ENCODE assay signal across 8 cellular contexts in genomic region chr1:40257688-40258444, GRCh38. TPM values are rescaled to one million over a fixed set of nuclear protein-coding genes. Genes with fewer than 3 reads are reported as not detected.
A peak's percentile ranks its signal among the peaks of the same experiment; 100 is the strongest.
DNase-seq lines count a peak whose midpoint lies in the region; ATAC-seq, FAIRE-seq and TF ChIP-seq lines count a peak whose summit lies in the region.

Gene ZMPSTE24 (plus strand): TSS chr1:40258236. CDS start chr1:40258272, 36 bp downstream.

- peak; percentile 98 for DNase-seq in EL
- peak; percentile 82 for DNase-seq in H54 (ENCODE audit: insufficient read length, low spot score)
- DNase-seq in M059J (ENCODE audit: low read depth) = peak; percentile 97
- peak; percentile 94 to 97 for DNase-seq in SHP77 (lab: John Stamatoyannopoulos, UW)
- DNase-seq in activated effector memory CD4-positive, alpha-beta T cell treated with Interleukin-2 at 50 U/mL for 16 hours = peak; percentile 95
- DNase-seq in fibroblast of pulmonary artery (ENCODE audit: low read depth) = peak; percentile 99
- DNase-seq in natural killer cell treated with Interleukin-12 subunit alpha and Interleukin-12 subunit beta and Interleukin-15 and Interleukin-18, amount 100 ng/mL, for 72 hours (ENCODE audit: low spot score) = peak; percentile 97
- DNase-seq in stimulated activated naive CD8-positive, alpha-beta T cell treated with anti-CD3 and anti-CD28 coated beads, Interleukin-15, Interleukin-2, amounts not matched to agents 100 U/mL and 50 U/mL, for 24 hours = peak; percentile 94

- TF ChIP-seq CTCF in fibroblast of pulmonary artery (IDR thresholded peaks at IDR 0.05; ENCODE audit: low read length, missing control alignments) = no peak

- peak; percentile 98 to 99 for ATAC-seq in natural killer cell treated with Interleukin-12 subunit alpha and Interleukin-12 subunit beta and Interleukin-15 and Interleukin-18, amount 100 ng/mL, for 72 hours
- peak; percentile 99 for ATAC-seq in stimulated activated naive CD8-positive, alpha-beta T cell treated with anti-CD3 and anti-CD28 coated beads, Interleukin-15, Interleukin-2, amounts not matched to agents 100 U/mL and 50 U/mL, for 24 hours

- H3K27ac Mint-ChIP-seq in natural killer cell treated with Interleukin-12 subunit alpha and Interleukin-12 subunit beta and Interleukin-15 and Interleukin-18, amount 100 ng/mL, for 72 hours = peak within 1 kb of the TSS; percentile 99

- H3K27me3 Mint-ChIP-seq in natural killer cell treated with Interleukin-12 subunit alpha and Interleukin-12 subunit beta and Interleukin-15 and Interleukin-18, amount 100 ng/mL, for 72 hours = no peaks in the 10 kb centered on the region

- no peaks in the 10 kb centered on the region for H3K9me3 Mint-ChIP-seq in natural killer cell treated with Interleukin-12 subunit alpha and Interleukin-12 subunit beta and Interleukin-15 and Interleukin-18, amount 100 ng/mL, for 72 hours

- H3K36me3 Mint-ChIP-seq in natural killer cell treated with Interleukin-12 subunit alpha and Interleukin-12 subunit beta and Interleukin-15 and Interleukin-18, amount 100 ng/mL, for 72 hours = peaks cover 26% of the 10 kb centered on the region

- peak; percentile 89 for TF ChIP-seq POLR2A in H54 (IDR thresholded peaks at IDR 0.05; ENCODE audit: low read depth, low read length)

- FAIRE-seq in H54 (lab: Jason Lieb, UNC) = peak; percentile 83

- peaks cover 18 to 22% of the 10 kb centered on the region in 2 donors for H3K4me1 Mint-ChIP-seq in natural killer cell treated with Interleukin-12 subunit alpha and Interleukin-12 subunit beta and Interleukin-15 and Interleukin-18, amount 100 ng/mL, for 72 hours (ENCODE audit: low read depth in 2 of 2)

- peak within 1 kb of the TSS; percentile 97 for H3K4me3 Mint-ChIP-seq in natural killer cell treated with Interleukin-12 subunit alpha and Interleukin-12 subunit beta and Interleukin-15 and Interleukin-18, amount 100 ng/mL, for 72 hours

- H3K4me3 ChIP-seq in fibroblast of pulmonary artery (replicated peaks; ENCODE audit: low read depth, low read length) = peak within 1 kb of the TSS; percentile 99

RNA-seq across cellular contexts. Expression of gene ZMPSTE24, which starts in this region (rescaled TPM):
- 88.3 and 109 TPM in 2 replicates for total RNA-seq in M059J (2014; rRNA removed; shearing (Covaris generic))
- total RNA-seq in natural killer cell treated with Interleukin-12 subunit alpha and Interleukin-12 subunit beta and Interleukin-15 and Interleukin-18, amount 100 ng/mL, for 72 hours = 10 to 100 TPM; 36.9 to 38.5 TPM

Comparison
In these comparisons a context has a peak if more than half of its experiments do, and no peak if none do; other contexts are left out.
1. Peak in every context shown above with its lines: DNase-seq, ATAC-seq and H3K4me3 ChIP-seq.